In genomic region chr7:16554518-16555236, GRCh38 we compare ENCODE assay signal across 29 cellular contexts. TPM values are rescaled to one million over a fixed set of nuclear protein-coding genes. Genes with fewer than 3 reads are reported as not detected.
"Had no signal": no experiment of that assay in that cellular context is flagged by ENCODE, and none has a peak within 500 bp of the region (broad histone marks: within the 10 kb centered on the region; RNA-seq: fewer than 3 reads in every experiment).

No MANE protein-coding gene starts in this region.

- H3K4me1 Mint-ChIP-seq: activated CD4-positive, alpha-beta T cell treated with anti-CD3 and anti-CD28 coated beads, Interleukin-2, amount 10 ng/mL, durations not matched to agents 7 days and 5 days; activated CD8-positive, alpha-beta memory T cell treated with anti-CD3 and anti-CD28 coated beads, Interleukin-2, amount 10 ng/mL, durations not matched to agents 7 days and 5 days; activated naive CD8-positive, alpha-beta T cell treated with anti-CD3 and anti-CD28 coated beads, Interleukin-2, amount 50 U/mL, for 24 hours; brain; memory B cell; nephron; stimulated activated effector memory CD8-positive, alpha-beta T cell treated with anti-CD3 and anti-CD28 coated beads, Interleukin-12 subunit alpha, Interleukin-12 subunit beta, amount 100 ng/mL, for 72 hours; stimulated activated naive CD8-positive, alpha-beta T cell treated with anti-CD3 and anti-CD28 coated beads, Interleukin-15, amount 100 ng/mL, for 72 hours had no signal

- H3K27ac Mint-ChIP-seq: activated CD4-positive, alpha-beta T cell treated with anti-CD3 and anti-CD28 coated beads, Interleukin-2, amount 10 ng/mL, durations not matched to agents 7 days and 5 days; activated CD8-positive, alpha-beta memory T cell treated with anti-CD3 and anti-CD28 coated beads, Interleukin-2, amount 10 ng/mL, durations not matched to agents 7 days and 5 days; activated CD8-positive, alpha-beta T cell treated with anti-CD3 and anti-CD28 coated beads for 36 hours; activated naive CD8-positive, alpha-beta T cell treated with anti-CD3 and anti-CD28 coated beads, Interleukin-2, amount 50 U/mL, for 24 hours; brain; memory B cell; nephron; stimulated activated effector memory CD8-positive, alpha-beta T cell treated with anti-CD3 and anti-CD28 coated beads, Interleukin-12 subunit alpha, Interleukin-12 subunit beta, amount 100 ng/mL, for 72 hours; stimulated activated naive CD8-positive, alpha-beta T cell treated with anti-CD3 and anti-CD28 coated beads, Interleukin-15, amount 100 ng/mL, for 72 hours had no signal

- ATAC-seq: activated CD8-positive, alpha-beta memory T cell treated with anti-CD3 and anti-CD28 coated beads, Interleukin-2, amount 10 ng/mL, durations not matched to agents 7 days and 5 days; activated CD8-positive, alpha-beta T cell treated with anti-CD3 and anti-CD28 coated beads for 36 hours; activated naive CD8-positive, alpha-beta T cell treated with anti-CD3 and anti-CD28 coated beads, Interleukin-2, amount 50 U/mL, for 24 hours; psoas muscle; right lobe of liver; stimulated activated effector memory CD8-positive, alpha-beta T cell treated with anti-CD3 and anti-CD28 coated beads, Interleukin-12 subunit alpha, Interleukin-12 subunit beta, amount 100 ng/mL, for 72 hours; stimulated activated naive CD8-positive, alpha-beta T cell treated with anti-CD3 and anti-CD28 coated beads, Interleukin-15, amount 100 ng/mL, for 72 hours had no signal

- H3K4me3 ChIP-seq: coronary artery, esophagus muscularis mucosa, ovary, psoas muscle, right lobe of liver, skin epidermis, tibial artery had no signal

- H3K36me3 Mint-ChIP-seq: activated CD8-positive, alpha-beta memory T cell treated with anti-CD3 and anti-CD28 coated beads, Interleukin-2, amount 10 ng/mL, durations not matched to agents 7 days and 5 days; brain; memory B cell; stimulated activated effector memory CD8-positive, alpha-beta T cell treated with anti-CD3 and anti-CD28 coated beads, Interleukin-12 subunit alpha, Interleukin-12 subunit beta, amount 100 ng/mL, for 72 hours had no signal

- H3K27me3 ChIP-seq: esophagus muscularis mucosa, neutrophil, ovary, right lobe of liver, tibial artery had no signal

- DNase-seq: activated CD4-positive, alpha-beta T cell treated with anti-CD3 and anti-CD28 coated beads, Interleukin-2, amount 10 ng/mL, durations not matched to agents 7 days and 5 days; activated CD4-positive, CD25-positive, alpha-beta regulatory T cell treated with anti-CD3 and anti-CD28 coated beads, Interleukin-2, amount 50 U/mL, for 72 hours; activated CD8-positive, alpha-beta memory T cell treated with anti-CD3 and anti-CD28 coated beads, Interleukin-2, amount 10 ng/mL, durations not matched to agents 7 days and 5 days; activated CD8-positive, alpha-beta T cell treated with anti-CD3 and anti-CD28 coated beads for 36 hours; activated gamma-delta T cell; activated naive CD4-positive, alpha-beta T cell treated with anti-CD3 and anti-CD28 coated beads, Interleukin-2, amount 50 U/mL, for 16 hours; activated naive CD8-positive, alpha-beta T cell treated with anti-CD3 and anti-CD28 coated beads, Interleukin-2, amount 50 U/mL, for 24 hours; activated T-cell treated with anti-CD3 and anti-CD28 coated beads for 4 hours; central memory CD4-positive, alpha-beta T cell; glutamatergic neuron; hypothalamus; ovary; psoas muscle; right lobe of liver; stimulated activated CD4-positive, alpha-beta T cell treated with anti-CD3 and anti-CD28 coated beads, Interleukin-2, amount 100 ng/mL, for 24 hours; stimulated activated naive CD8-positive, alpha-beta T cell treated with anti-CD3 and anti-CD28 coated beads, Interleukin-15, amount 100 ng/mL, for 72 hours; T-helper 2 cell; tibial artery had no signal

- H3K27me3 Mint-ChIP-seq: brain, memory B cell had no signal

- H3K9me3 ChIP-seq: esophagus muscularis mucosa, neutrophil, ovary, psoas muscle, right lobe of liver, tibial artery had no signal

- H3K4me3 Mint-ChIP-seq: activated CD4-positive, alpha-beta T cell treated with anti-CD3 and anti-CD28 coated beads, Interleukin-2, amount 10 ng/mL, durations not matched to agents 7 days and 5 days; activated CD8-positive, alpha-beta memory T cell treated with anti-CD3 and anti-CD28 coated beads, Interleukin-2, amount 10 ng/mL, durations not matched to agents 7 days and 5 days; activated CD8-positive, alpha-beta T cell treated with anti-CD3 and anti-CD28 coated beads for 36 hours; activated naive CD8-positive, alpha-beta T cell treated with anti-CD3 and anti-CD28 coated beads, Interleukin-2, amount 50 U/mL, for 24 hours; brain; memory B cell; nephron; stimulated activated effector memory CD8-positive, alpha-beta T cell treated with anti-CD3 and anti-CD28 coated beads, Interleukin-12 subunit alpha, Interleukin-12 subunit beta, amount 100 ng/mL, for 72 hours; stimulated activated naive CD8-positive, alpha-beta T cell treated with anti-CD3 and anti-CD28 coated beads, Interleukin-15, amount 100 ng/mL, for 72 hours had no signal

- H3K4me1 ChIP-seq: esophagus muscularis mucosa, psoas muscle, right lobe of liver, tibial artery had no signal

- H3K36me3 ChIP-seq: esophagus muscularis mucosa, neutrophil, ovary, right lobe of liver, tibial artery had no signal

RNA-seq across cellular contexts. Expression of gene LRRC72, which starts 28.1 kb away (rescaled TPM):
- total RNA-seq: activated CD4-positive, alpha-beta T cell treated with anti-CD3 and anti-CD28 coated beads, Interleukin-2, amount 10 ng/mL, durations not matched to agents 7 days and 5 days; activated CD8-positive, alpha-beta memory T cell treated with anti-CD3 and anti-CD28 coated beads, Interleukin-2, amount 10 ng/mL, durations not matched to agents 7 days and 5 days; activated CD8-positive, alpha-beta T cell treated with anti-CD3 and anti-CD28 coated beads for 36 hours; esophagus muscularis mucosa; frontal cortex; lower leg skin; ovary; psoas muscle; right lobe of liver; ureter had no signal
